In genomic region chr15:74041311-74041756, GRCh38 we compare ENCODE assay signal across 18 cellular contexts. TPM values are rescaled to one million over a fixed set of nuclear protein-coding genes. Genes with fewer than 3 reads are reported as not detected.
A peak's percentile ranks its signal among the peaks of the same experiment; 100 is the strongest.
DNase-seq lines count a peak whose midpoint lies in the region; ATAC-seq and TF ChIP-seq lines count a peak whose summit lies in the region.
"Had no signal": no experiment of that assay in that cellular context is flagged by ENCODE, and none has a peak within 500 bp of the region (broad histone marks: within the 10 kb centered on the region; RNA-seq: fewer than 3 reads in every experiment).

No MANE protein-coding gene starts in this region.

- peak overlapping the region; percentile 57 for H3K9ac ChIP-seq in HUES6 (ENCODE audit: low read length)
- no peak overlapping the region for H3K9ac ChIP-seq in muscle layer of colon (ENCODE audit: low read length)

- H3K4me1 ChIP-seq in HUES6 (ENCODE audit: control insufficient read depth, insufficient read depth, low read length) (peaks cover 47% of the 10 kb centered on the region), muscle layer of colon (ENCODE audit: insufficient read depth, low read length) (peaks cover 57% of the 10 kb centered on the region), testis (peaks cover 43% of the 10 kb centered on the region)

- no peak for TF ChIP-seq POLR2A in testis (IDR thresholded peaks at IDR 0.05)

- H3K36me3 Mint-ChIP-seq in activated T-helper 2 cell treated with anti-CD3 and anti-CD28 coated beads, Interferon-gamma antibody, Interleukin-2, Interleukin-4, amounts not matched to agents 10 μg/mL and 5 μg/mL and 100 μg/mL, durations not matched to agents 14 hours and 24 hours and 36 hours (ENCODE audit: low read depth), result peaks cover 18% of the 10 kb centered on the region
- H3K36me3 Mint-ChIP-seq: activated naive CD8-positive, alpha-beta T cell had no signal

- 83 to 90% methylated on average over 10 of the region's 10 CpGs for WGBS in testis, 2 donors

- no peak overlapping the region for H3K4me3 Mint-ChIP-seq in activated T-helper 2 cell treated with anti-CD3 and anti-CD28 coated beads, Interferon-gamma antibody, Interleukin-2, Interleukin-4, amounts not matched to agents 10 μg/mL and 5 μg/mL and 100 μg/mL, durations not matched to agents 14 hours and 24 hours and 36 hours (ENCODE audit: low read depth)
- H3K4me3 Mint-ChIP-seq: activated naive CD8-positive, alpha-beta T cell; stimulated activated memory B cell treated with anti-CD40 and anti-IgM and Interleukin-4, amounts not matched to agents 10 μg/mL and 1 μg/mL and 100 μg/mL, for 72 hours; WTC11 had no signal

- H3K4me3 ChIP-seq in HUES6 (ENCODE audit: low read depth, low read length) (no peak overlapping the region), muscle layer of colon (ENCODE audit: low read depth in 1 of 2, low read length in 2 of 2) (no peak overlapping the region), testis (no peak overlapping the region)

- ATAC-seq in GM18909 (IDR thresholded peaks at IDR 0.05; ENCODE audit: poor library complexity, unreplicated experiment) (no peak), GM19397 (IDR thresholded peaks at IDR 0.05; ENCODE audit: unreplicated experiment) (no peak), GM18858 (IDR thresholded peaks at IDR 0.05; ENCODE audit: unreplicated experiment) (no peak)
- ATAC-seq: stimulated activated memory B cell treated with anti-CD40 and anti-IgM and Interleukin-4, amounts not matched to agents 10 μg/mL and 1 μg/mL and 100 μg/mL, for 72 hours; WTC11 had no signal

- H3K27ac Mint-ChIP-seq in activated T-helper 2 cell treated with anti-CD3 and anti-CD28 coated beads, Interferon-gamma antibody, Interleukin-2, Interleukin-4, amounts not matched to agents 10 μg/mL and 5 μg/mL and 100 μg/mL, durations not matched to agents 14 hours and 24 hours and 36 hours, result no peak overlapping the region
- H3K27ac Mint-ChIP-seq: stimulated activated memory B cell treated with anti-CD40 and anti-IgM and Interleukin-4, amounts not matched to agents 10 μg/mL and 1 μg/mL and 100 μg/mL, for 72 hours had no signal

- H3K9me3 ChIP-seq in HUES6 (ENCODE audit: control insufficient read depth, insufficient read depth, low read depth, low read length) (no peaks in the 10 kb centered on the region; the same call in 1 of the 2 replicates), muscle layer of colon (ENCODE audit: low read length) (no peaks in the 10 kb centered on the region), testis (no peaks in the 10 kb centered on the region)

- intact Hi-C loops in testis (cut with DNase I; ENCODE audit: low total_unique reads), result no loop called here
- intact Hi-C loops in activated T-helper 2 cell treated with anti-CD3 and anti-CD28 coated beads, Interferon-gamma antibody, Interleukin-2, Interleukin-4, amounts not matched to agents 10 μg/mL and 5 μg/mL and 100 μg/mL, durations not matched to agents 14 hours and 24 hours and 36 hours (cut with micrococcal nuclease), result no loop called here

- H3K27ac ChIP-seq in HUES6 (ENCODE audit: low read depth, low read length), result peak overlapping the region; percentile 67; the same call in 1 of the 2 replicates
- H3K27ac ChIP-seq in cingulate gyrus (ENCODE audit: low read depth, low read length), result peak overlapping the region; percentile 14
- H3K27ac ChIP-seq in muscle layer of colon (ENCODE audit: low read depth, low read length), result peak overlapping the region; percentile 46
- H3K27ac ChIP-seq in testis, result peak overlapping the region; percentile 55 to 76

- no peaks in the 10 kb centered on the region for H3K9me3 Mint-ChIP-seq in activated T-helper 2 cell treated with anti-CD3 and anti-CD28 coated beads, Interferon-gamma antibody, Interleukin-2, Interleukin-4, amounts not matched to agents 10 μg/mL and 5 μg/mL and 100 μg/mL, durations not matched to agents 14 hours and 24 hours and 36 hours
- H3K9me3 Mint-ChIP-seq: stimulated activated memory B cell treated with anti-CD40 and anti-IgM and Interleukin-4, amounts not matched to agents 10 μg/mL and 1 μg/mL and 100 μg/mL, for 72 hours; WTC11 had no signal

- TF ChIP-seq CTCF in testis (IDR thresholded peaks at IDR 0.05), result no peak

- H3K36me3 ChIP-seq in HUES6 (ENCODE audit: control insufficient read depth, insufficient read depth, low read length) (peaks cover 3% of the 10 kb centered on the region; the same call in 1 of the 2 replicates), muscle layer of colon (ENCODE audit: insufficient read depth, low read length) (peaks cover 38% of the 10 kb centered on the region), testis (ENCODE audit: low read depth, missing control alignments) (no peaks in the 10 kb centered on the region)

- H3K27me3 ChIP-seq in HUES6 (ENCODE audit: control insufficient read depth, insufficient read depth, low read length) (no peaks in the 10 kb centered on the region), muscle layer of colon (ENCODE audit: control insufficient read depth in 1 of 2, insufficient read depth in 2 of 2, low read length in 2 of 2) (no peaks in the 10 kb centered on the region), testis (no peaks in the 10 kb centered on the region)

- no peaks in the 10 kb centered on the region for H3K4me1 Mint-ChIP-seq in activated T-helper 2 cell treated with anti-CD3 and anti-CD28 coated beads, Interferon-gamma antibody, Interleukin-2, Interleukin-4, amounts not matched to agents 10 μg/mL and 5 μg/mL and 100 μg/mL, durations not matched to agents 14 hours and 24 hours and 36 hours (ENCODE audit: low read depth)
- H3K4me1 Mint-ChIP-seq: stimulated activated memory B cell treated with anti-CD40 and anti-IgM and Interleukin-4, amounts not matched to agents 10 μg/mL and 1 μg/mL and 100 μg/mL, for 72 hours had no signal

- H3K27me3 Mint-ChIP-seq in activated T-helper 2 cell treated with anti-CD3 and anti-CD28 coated beads, Interferon-gamma antibody, Interleukin-2, Interleukin-4, amounts not matched to agents 10 μg/mL and 5 μg/mL and 100 μg/mL, durations not matched to agents 14 hours and 24 hours and 36 hours (ENCODE audit: low read depth), result no peaks in the 10 kb centered on the region
- H3K27me3 Mint-ChIP-seq: activated naive CD8-positive, alpha-beta T cell; stimulated activated memory B cell treated with anti-CD40 and anti-IgM and Interleukin-4, amounts not matched to agents 10 μg/mL and 1 μg/mL and 100 μg/mL, for 72 hours had no signal

- no peak for DNase-seq in testis
- no peak for DNase-seq in activated T-helper 2 cell treated with anti-CD3 and anti-CD28 coated beads, Interferon-gamma antibody, Interleukin-2, Interleukin-4, amounts not matched to agents 10 μg/mL and 5 μg/mL and 100 μg/mL, durations not matched to agents 14 hours and 24 hours and 36 hours (ENCODE audit: low spot score)
- DNase-seq: GDM1; midbrain; NCI-H1105 treated with DMSO at 0.1 percent for 48 hours; NCI-H2227 treated with DMSO at 0.1 percent for 48 hours; OCI-M1; stimulated activated CD4-positive, alpha-beta T cell treated with anti-CD3 and anti-CD28 coated beads, Interleukin-4, amount 100 ng/mL, for 1 hour had no signal

RNA-seq across cellular contexts. Expression of gene GOLGA6A, which starts 41.0 kb away (rescaled TPM):
- total RNA-seq in testis, result 10 to 100 TPM; 32.4 to 42.4 TPM
- polyA plus RNA-seq in testis (ENCODE audit: insufficient read depth, low read depth, low replicate concordance), result 24.6 TPM
- total RNA-seq in activated T-helper 2 cell treated with anti-CD3 and anti-CD28 coated beads, Interferon-gamma antibody, Interleukin-2, Interleukin-4, amounts not matched to agents 10 μg/mL and 5 μg/mL and 100 μg/mL, durations not matched to agents 14 hours and 24 hours and 36 hours, result not detected in 2 replicates
- total RNA-seq: pulmonary artery endothelial cell had no signal

RNA-seq across cellular contexts. Expression of gene PML, which starts 46.8 kb away (rescaled TPM):
- total RNA-seq in testis, result 10 to 100 TPM; 53.9 to 59.5 TPM
- polyA plus RNA-seq in testis (ENCODE audit: insufficient read depth, low read depth, low replicate concordance), result 20.9 TPM
- 64.5 and 70.2 TPM in 2 replicates for total RNA-seq in activated T-helper 2 cell treated with anti-CD3 and anti-CD28 coated beads, Interferon-gamma antibody, Interleukin-2, Interleukin-4, amounts not matched to agents 10 μg/mL and 5 μg/mL and 100 μg/mL, durations not matched to agents 14 hours and 24 hours and 36 hours

RNA-seq across cellular contexts. Expression of gene STOML1, which starts 49.2 kb away (rescaled TPM):
- total RNA-seq in testis, result 10 to 100 TPM; 18.2 to 20.1 TPM
- 25.6 TPM for polyA plus RNA-seq in testis (ENCODE audit: insufficient read depth, low read depth, low replicate concordance)
- 8.6 and 9.2 TPM in 2 replicates for total RNA-seq in activated T-helper 2 cell treated with anti-CD3 and anti-CD28 coated beads, Interferon-gamma antibody, Interleukin-2, Interleukin-4, amounts not matched to agents 10 μg/mL and 5 μg/mL and 100 μg/mL, durations not matched to agents 14 hours and 24 hours and 36 hours

Comparison
In these comparisons a context has a peak if more than half of its experiments do, and no peak if none do; other contexts are left out.
1. H3K27ac ChIP-seq: peak in every context shown above with its lines; median percentile 67 in HUES6; 66 in testis; 46 in muscle layer of colon; 14 in cingulate gyrus.
2. RNA of gene GOLGA6A, which starts 41.0 kb away (total RNA-seq): 32.4 to 42.4 TPM in testis; not detected in activated T-helper 2 cell treated with anti-CD3 and anti-CD28 coated beads, Interferon-gamma antibody, Interleukin-2, Interleukin-4, amounts not matched to agents 10 μg/mL and 5 μg/mL and 100 μg/mL, durations not matched to agents 14 hours and 24 hours and 36 hours; every median in the first group is over 10 times any median in the second.